Comparison of ENCODE assay signal across 8 cellular contexts in genomic region chr18:12308386-12309100, GRCh38. TPM values are rescaled to one million over a fixed set of nuclear protein-coding genes. Genes with fewer than 3 reads are reported as not detected.
DNase-seq lines count a peak whose midpoint lies in the region; ATAC-seq and TF ChIP-seq lines count a peak whose summit lies in the region.

No MANE protein-coding gene starts in this region.

- peaks cover 32% of the 10 kb centered on the region for H3K27me3 Mint-ChIP-seq in mesothelial cell of epicardium (ENCODE audit: low read depth)

- peak overlapping the region; percentile 75 for H3K4me3 Mint-ChIP-seq in mesothelial cell of epicardium

- H3K27ac ChIP-seq in transverse colon, result peak overlapping the region; percentile 93 to 99 (median 94)

- peaks cover 27% of the 10 kb centered on the region for H3K4me1 Mint-ChIP-seq in mesothelial cell of epicardium

- in situ Hi-C loops in transverse colon (cut with MboI; ENCODE audit: low pct_ligation_motif_present in 1 of 4, low pct_unique_long_range_greater_than_20kb in 1 of 4, low sequenced_read_pairs in 3 of 4), result no loop called here

- peak; percentile 58 for TF ChIP-seq POLR2A in transverse colon (IDR thresholded peaks at IDR 0.05)

- 1% methylated on average over 76 of the region's 81 CpGs; no CpG with 5 or more reads in 1 of the 2 donors for WGBS in transverse colon (ENCODE audit: low coverage in 1 of 2), 2 donors

- H3K36me3 Mint-ChIP-seq in mesothelial cell of epicardium, result peaks cover 27% of the 10 kb centered on the region

- peaks cover 0 to 10% (median 3%) of the 10 kb centered on the region in 4 donors for H3K36me3 ChIP-seq in transverse colon

- DNase-seq in ELF-1 (ENCODE audit: low read depth, low spot score) (peak; percentile 83), HK-2 (ENCODE audit: unreplicated experiment) (peak; percentile 71), SW480 (ENCODE audit: low spot score) (peak; percentile 84), epidermal melanocyte (ENCODE audit: insufficient read length, low spot score) (peak; percentile 75), mesothelial cell of epicardium (ENCODE audit: low spot score in 2 of 2, unreplicated experiment in 2 of 2) (peak in 1 of 2 experiments; percentile 73), transverse colon (peak; percentile 75), HPDE6-E6E7 (ENCODE audit: extremely low spot score) (no peak)

- peaks cover 6% of the 10 kb centered on the region for H3K9me3 Mint-ChIP-seq in mesothelial cell of epicardium

- H3K27me3 ChIP-seq in transverse colon, result peaks cover 52% of the 10 kb centered on the region

- peaks cover 4 to 5% of the 10 kb centered on the region in 2 donors for H3K9me3 ChIP-seq in transverse colon

- intact Hi-C loops in transverse colon (cut with DNase I; ENCODE audit: low total_unique reads), result loop anchor here (1.0 kb wide), 2 partner anchors 20 to 68 kb away; no protein-coding TSS in a partner anchor

- peak; percentile 48 for ATAC-seq in GM21423 (IDR thresholded peaks at IDR 0.05; ENCODE audit: unreplicated experiment)

- no peak for TF ChIP-seq EP300 in transverse colon (IDR thresholded peaks at IDR 0.05; ENCODE audit: low read depth)

- TF ChIP-seq CTCF in mesothelial cell of epicardium (IDR thresholded peaks at IDR 0.05; ENCODE audit: unreplicated experiment) (no peak), transverse colon (IDR thresholded peaks at IDR 0.05) (no peak)

- H3K27ac Mint-ChIP-seq in mesothelial cell of epicardium, result peak overlapping the region; percentile 72

- H3K4me1 ChIP-seq in transverse colon, result peaks cover 0 to 44% (median 14%) of the 10 kb centered on the region in 4 donors

- H3K4me3 ChIP-seq in transverse colon, result peak overlapping the region; percentile 31 to 76 (median 70)

RNA-seq across cellular contexts. Expression of gene TUBB6, which starts 0.5 kb away (rescaled TPM):
- 53.1 to 57.5 TPM (median 55.0 TPM) in 3 replicates for total RNA-seq in mesothelial cell of epicardium
- total RNA-seq in transverse colon, result 100 to 1,000 TPM in 2 of 4 donors, 10 to 100 TPM in 2; 61.0 to 164 (median 108) TPM

RNA-seq across cellular contexts. Expression of gene CIDEA, which starts 54.4 kb away (rescaled TPM):
- total RNA-seq in mesothelial cell of epicardium (not detected in 3 replicates), transverse colon (1 to 10 TPM in 2 of 4 donors, under 1 TPM in 1, not detected in 1; 0.68 to 3.8 (median 3.7) TPM)
